Comparison of ENCODE assay signal across 8 cellular contexts in the genomic region with DNA sequence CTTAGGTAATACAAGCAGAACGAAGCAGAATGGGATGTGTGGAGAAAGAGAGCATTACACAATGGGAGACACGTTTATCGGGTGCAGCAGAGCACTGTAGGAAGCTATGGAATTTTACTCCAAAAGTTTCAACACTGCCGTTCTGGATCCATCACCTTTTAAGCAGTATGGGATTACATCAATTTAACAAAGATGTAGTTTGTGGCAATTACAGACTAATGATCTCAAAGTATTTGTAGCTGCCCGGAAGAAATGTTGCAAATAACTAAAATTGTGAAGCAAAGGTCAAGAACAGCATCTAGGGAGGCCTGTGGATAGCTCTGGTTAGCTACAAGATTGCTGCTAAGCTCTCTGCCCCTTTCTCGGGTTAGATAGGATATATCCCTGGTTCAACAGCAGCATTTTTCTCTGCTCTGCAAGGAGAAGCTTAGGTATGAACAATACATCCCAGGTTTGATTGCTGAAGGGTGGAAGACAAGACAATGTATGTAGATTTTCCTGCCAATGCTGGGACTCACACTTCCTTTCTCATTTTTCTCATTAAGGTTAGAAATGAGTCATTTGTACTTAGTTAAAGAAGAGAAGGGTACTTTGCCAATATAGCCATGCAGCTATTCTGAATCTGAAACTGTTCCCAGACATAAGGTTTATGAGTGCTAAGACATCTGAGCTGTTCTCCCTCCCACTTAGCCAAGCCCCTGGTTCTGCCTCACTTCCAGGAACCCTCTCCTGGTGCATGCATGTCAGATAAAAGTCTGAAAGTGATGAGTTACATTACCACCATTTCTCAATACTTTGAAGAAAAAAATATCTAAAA.
DNase-seq lines count a peak whose midpoint lies in the region; ATAC-seq and TF ChIP-seq lines count a peak whose summit lies in the region.

No MANE protein-coding gene starts in this region.

- POLR2A ChIA-PET in CD4-positive, alpha-beta T cell (lab: Charles Lee): interaction anchor here (0.6 kb wide), 2 partner anchors 131 to 340 kb away, joined by 3 read pairs; no protein-coding TSS in a partner anchor

- DNase-seq in activated naive CD8-positive, alpha-beta T cell treated with anti-CD3 and anti-CD28 coated beads, Interleukin-2, amount 50 U/mL, for 24 hours: peak; percentile 51
- peak; percentile 27 for DNase-seq in stimulated activated CD4-positive, alpha-beta T cell treated with anti-CD3 and anti-CD28 coated beads, Interleukin-12 subunit alpha, Interleukin-12 subunit beta, amount 100 ng/mL, for 4 hours
- DNase-seq in esophagus squamous epithelium (lab: John Stamatoyannopoulos, UW): no peak
- no peak for DNase-seq in COLO668 (lab: John Stamatoyannopoulos, UW; ENCODE audit: unreplicated experiment)
- DNase-seq in NCI-H1436 (lab: John Stamatoyannopoulos, UW): no peak
- DNase-seq in CD4-positive, alpha-beta T cell: no peak

- H3K4me1 Mint-ChIP-seq in activated naive CD8-positive, alpha-beta T cell treated with anti-CD3 and anti-CD28 coated beads, Interleukin-2, amount 50 U/mL, for 24 hours: peaks cover 77% of the 10 kb centered on the region
- peaks cover 19% of the 10 kb centered on the region for H3K4me1 Mint-ChIP-seq in CD4-positive, alpha-beta T cell (ENCODE audit: low read depth)

- peak overlapping the region in 2 of 4 donors; percentile 23 to 75 for H3K27ac ChIP-seq in esophagus squamous epithelium
- H3K27ac ChIP-seq in CD4-positive, alpha-beta T cell (ENCODE audit: low read depth, low read length): no peak overlapping the region

- CTCF ChIA-PET in CD4-positive, alpha-beta T cell (lab: Charles Lee): no interaction called here

- intact Hi-C loops in esophagus squamous epithelium (cut with DNase I): no loop called here
- intact Hi-C loops in CD4-positive, alpha-beta T cell (cut with DNase I, micrococcal nuclease): no loop called here

- no peak for TF ChIP-seq CTCF in esophagus squamous epithelium (IDR thresholded peaks at IDR 0.05)
- no peak for TF ChIP-seq CTCF in CD4-positive, alpha-beta T cell (IDR thresholded peaks at IDR 0.05)

- ATAC-seq in GM18907 (IDR thresholded peaks at IDR 0.05; ENCODE audit: unreplicated experiment) (peak; percentile 85), HG02973 (IDR thresholded peaks at IDR 0.05; ENCODE audit: unreplicated experiment) (peak; percentile 83)
- ATAC-seq in activated naive CD8-positive, alpha-beta T cell treated with anti-CD3 and anti-CD28 coated beads, Interleukin-2, amount 50 U/mL, for 24 hours: peak; percentile 96
- ATAC-seq in CD4-positive, alpha-beta T cell (ENCODE audit: poor library complexity): no peak

- peaks cover 0 to 19% (median 7%) of the 10 kb centered on the region in 3 donors for H3K4me1 ChIP-seq in esophagus squamous epithelium

- no peaks in the 10 kb centered on the region for H3K27me3 Mint-ChIP-seq in activated naive CD8-positive, alpha-beta T cell treated with anti-CD3 and anti-CD28 coated beads, Interleukin-2, amount 50 U/mL, for 24 hours
- no peaks in the 10 kb centered on the region for H3K27me3 Mint-ChIP-seq in CD4-positive, alpha-beta T cell

- H3K27me3 ChIP-seq in esophagus squamous epithelium: no peaks in the 10 kb centered on the region
- no peaks in the 10 kb centered on the region for H3K27me3 ChIP-seq in CD4-positive, alpha-beta T cell (ENCODE audit: control insufficient read depth, insufficient read depth, low read length)

- H3K9me3 Mint-ChIP-seq in activated naive CD8-positive, alpha-beta T cell treated with anti-CD3 and anti-CD28 coated beads, Interleukin-2, amount 50 U/mL, for 24 hours: peaks cover 12% of the 10 kb centered on the region
- H3K9me3 Mint-ChIP-seq in CD4-positive, alpha-beta T cell: no peaks in the 10 kb centered on the region

- peaks cover 4% of the 10 kb centered on the region for H3K36me3 Mint-ChIP-seq in activated naive CD8-positive, alpha-beta T cell treated with anti-CD3 and anti-CD28 coated beads, Interleukin-2, amount 50 U/mL, for 24 hours (ENCODE audit: low read depth)
- no peaks in the 10 kb centered on the region for H3K36me3 Mint-ChIP-seq in CD4-positive, alpha-beta T cell (ENCODE audit: low read depth)

- no peaks in the 10 kb centered on the region for H3K36me3 ChIP-seq in esophagus squamous epithelium

- no peak for TF ChIP-seq POLR2A in esophagus squamous epithelium (IDR thresholded peaks at IDR 0.05)

- H3K4me3 Mint-ChIP-seq in activated naive CD8-positive, alpha-beta T cell treated with anti-CD3 and anti-CD28 coated beads, Interleukin-2, amount 50 U/mL, for 24 hours: peak overlapping the region; percentile 10
- no peak overlapping the region for H3K4me3 Mint-ChIP-seq in CD4-positive, alpha-beta T cell

- no peak overlapping the region for H3K4me3 ChIP-seq in esophagus squamous epithelium

- peak overlapping the region; percentile 84 for H3K27ac Mint-ChIP-seq in activated naive CD8-positive, alpha-beta T cell treated with anti-CD3 and anti-CD28 coated beads, Interleukin-2, amount 50 U/mL, for 24 hours
- H3K27ac Mint-ChIP-seq in CD4-positive, alpha-beta T cell: no peak overlapping the region

- H3K9me3 ChIP-seq in esophagus squamous epithelium: no peaks in the 10 kb centered on the region
- H3K9me3 ChIP-seq in CD4-positive, alpha-beta T cell (ENCODE audit: control insufficient read depth, low read length): no peaks in the 10 kb centered on the region

- 44 to 49% methylated on average over 6 of the region's 6 CpGs for WGBS in esophagus squamous epithelium, 2 donors

Comparison
In these comparisons a context has a peak if more than half of its experiments do, and no peak if none do; other contexts are left out.
1. DNase-seq: peak in activated naive CD8-positive, alpha-beta T cell treated with anti-CD3 and anti-CD28 coated beads, Interleukin-2, amount 50 U/mL, for 24 hours (single experiment) and stimulated activated CD4-positive, alpha-beta T cell treated with anti-CD3 and anti-CD28 coated beads, Interleukin-12 subunit alpha, Interleukin-12 subunit beta, amount 100 ng/mL, for 4 hours (single experiment); none in esophagus squamous epithelium (single experiment), COLO668 (single experiment), NCI-H1436 (single experiment) and CD4-positive, alpha-beta T cell (0 of 10).